In genomic region chr2:226117506-226118065, GRCh38 we compare ENCODE assay signal across 1 cellular context.
TF ChIP-seq lines count a peak whose summit lies in the region.

No MANE protein-coding gene starts in this region.

TF ChIP-seq in SK-N-SH treated with all-trans-retinoic acid at 6 μM for 48 hours, 23 proteins besides CTCF, POLR2A, EP300 and RAD21 (continued from another document):
- TF ChIP-seq, protein P1, sequence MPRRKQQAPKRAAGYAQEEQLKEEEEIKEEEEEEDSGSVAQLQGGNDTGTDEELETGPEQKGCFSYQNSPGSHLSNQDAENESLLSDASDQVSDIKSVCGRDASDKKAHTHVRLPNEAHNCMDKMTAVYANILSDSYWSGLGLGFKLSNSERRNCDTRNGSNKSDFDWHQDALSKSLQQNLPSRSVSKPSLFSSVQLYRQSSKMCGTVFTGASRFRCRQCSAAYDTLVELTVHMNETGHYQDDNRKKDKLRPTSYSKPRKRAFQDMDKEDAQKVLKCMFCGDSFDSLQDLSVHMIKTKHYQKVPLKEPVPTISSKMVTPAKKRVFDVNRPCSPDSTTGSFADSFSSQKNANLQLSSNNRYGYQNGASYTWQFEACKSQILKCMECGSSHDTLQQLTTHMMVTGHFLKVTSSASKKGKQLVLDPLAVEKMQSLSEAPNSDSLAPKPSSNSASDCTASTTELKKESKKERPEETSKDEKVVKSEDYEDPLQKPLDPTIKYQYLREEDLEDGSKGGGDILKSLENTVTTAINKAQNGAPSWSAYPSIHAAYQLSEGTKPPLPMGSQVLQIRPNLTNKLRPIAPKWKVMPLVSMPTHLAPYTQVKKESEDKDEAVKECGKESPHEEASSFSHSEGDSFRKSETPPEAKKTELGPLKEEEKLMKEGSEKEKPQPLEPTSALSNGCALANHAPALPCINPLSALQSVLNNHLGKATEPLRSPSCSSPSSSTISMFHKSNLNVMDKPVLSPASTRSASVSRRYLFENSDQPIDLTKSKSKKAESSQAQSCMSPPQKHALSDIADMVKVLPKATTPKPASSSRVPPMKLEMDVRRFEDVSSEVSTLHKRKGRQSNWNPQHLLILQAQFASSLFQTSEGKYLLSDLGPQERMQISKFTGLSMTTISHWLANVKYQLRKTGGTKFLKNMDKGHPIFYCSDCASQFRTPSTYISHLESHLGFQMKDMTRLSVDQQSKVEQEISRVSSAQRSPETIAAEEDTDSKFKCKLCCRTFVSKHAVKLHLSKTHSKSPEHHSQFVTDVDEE (CRISPR knock-in tag; IDR thresholded peaks at IDR 0.05), result no peak
- TF ChIP-seq ZFP30 (CRISPR knock-in tag; IDR thresholded peaks at IDR 0.05) (no peak), ZNF8 (CRISPR knock-in tag; IDR thresholded peaks at IDR 0.05) (no peak), ZNF565 (CRISPR knock-in tag; conservative IDR thresholded peaks at IDR 0.05; ENCODE audit: low read depth) (no peak), GLIS3 (CRISPR knock-in tag; IDR thresholded peaks at IDR 0.05) (no peak)
- TF ChIP-seq, protein P2, sequence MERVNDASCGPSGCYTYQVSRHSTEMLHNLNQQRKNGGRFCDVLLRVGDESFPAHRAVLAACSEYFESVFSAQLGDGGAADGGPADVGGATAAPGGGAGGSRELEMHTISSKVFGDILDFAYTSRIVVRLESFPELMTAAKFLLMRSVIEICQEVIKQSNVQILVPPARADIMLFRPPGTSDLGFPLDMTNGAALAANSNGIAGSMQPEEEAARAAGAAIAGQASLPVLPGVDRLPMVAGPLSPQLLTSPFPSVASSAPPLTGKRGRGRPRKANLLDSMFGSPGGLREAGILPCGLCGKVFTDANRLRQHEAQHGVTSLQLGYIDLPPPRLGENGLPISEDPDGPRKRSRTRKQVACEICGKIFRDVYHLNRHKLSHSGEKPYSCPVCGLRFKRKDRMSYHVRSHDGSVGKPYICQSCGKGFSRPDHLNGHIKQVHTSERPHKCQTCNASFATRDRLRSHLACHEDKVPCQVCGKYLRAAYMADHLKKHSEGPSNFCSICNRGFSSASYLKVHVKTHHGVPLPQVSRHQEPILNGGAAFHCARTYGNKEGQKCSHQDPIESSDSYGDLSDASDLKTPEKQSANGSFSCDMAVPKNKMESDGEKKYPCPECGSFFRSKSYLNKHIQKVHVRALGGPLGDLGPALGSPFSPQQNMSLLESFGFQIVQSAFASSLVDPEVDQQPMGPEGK (CRISPR knock-in tag; IDR thresholded peaks at IDR 0.05; ENCODE audit: borderline replicate concordance), result no peak
